ENCODE assay signal across 21 cellular contexts in the genomic region with DNA sequence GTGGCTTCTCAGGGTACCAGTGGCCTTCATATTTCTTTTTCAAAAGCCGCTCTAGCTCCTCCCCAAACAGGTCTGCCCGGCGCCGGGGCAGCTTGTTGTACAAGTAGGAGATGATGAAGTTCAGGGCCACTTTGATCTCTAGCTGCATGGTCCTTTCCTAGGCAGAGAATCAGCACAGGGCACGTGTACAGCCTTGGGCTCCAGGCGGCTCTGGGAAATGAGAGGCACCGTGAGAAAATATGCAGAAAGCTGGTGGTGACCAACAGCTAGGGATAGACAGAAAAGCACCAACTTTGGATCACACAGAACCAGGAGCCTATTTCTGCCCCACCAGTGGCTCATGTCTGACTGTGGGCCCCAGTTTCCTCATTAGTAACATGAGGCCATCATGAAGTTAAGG.
"Had no signal": no experiment of that assay in that cellular context is flagged by ENCODE, and none has a peak within 500 bp of the region (broad histone marks: within the 10 kb centered on the region; RNA-seq: fewer than 3 reads in every experiment).

No MANE protein-coding gene starts in this region.

- H3K9me3 ChIP-seq: ascending aorta, pancreas, suprapubic skin, vagina had no signal

- H3K27me3 Mint-ChIP-seq: activated CD4-positive, alpha-beta T cell treated with anti-CD3 and anti-CD28 coated beads for 36 hours; activated naive CD4-positive, alpha-beta T cell treated with anti-CD3 and anti-CD28 coated beads, Interleukin-2, amount 10 ng/mL, durations not matched to agents 7 days and 5 days; activated naive CD8-positive, alpha-beta T cell treated with anti-CD3 and anti-CD28 coated beads, Interleukin-2, amount 50 U/mL, for 24 hours; dendritic cell treated with granulocyte-macrophage colony-stimulating factor and Interleukin-4, amounts not matched to agents 40 ng/mL and 50 ng/mL, for 4 days; naive thymus-derived CD8-positive, alpha-beta T cell; stimulated activated naive CD8-positive, alpha-beta T cell treated with anti-CD3 and anti-CD28 coated beads, Interleukin-15, Interleukin-2, amounts not matched to agents 100 ng/mL and 50 ng/mL, for 24 hours had no signal

- H3K4me3 Mint-ChIP-seq: activated CD4-positive, alpha-beta T cell treated with anti-CD3 and anti-CD28 coated beads for 36 hours; activated CD8-positive, alpha-beta T cell treated with anti-CD3 and anti-CD28 coated beads, Interleukin-2, amount 10 ng/mL, durations not matched to agents 7 days and 5 days; activated naive CD4-positive, alpha-beta T cell treated with anti-CD3 and anti-CD28 coated beads, Interleukin-2, amount 10 ng/mL, durations not matched to agents 7 days and 5 days; activated naive CD8-positive, alpha-beta T cell treated with anti-CD3 and anti-CD28 coated beads, Interleukin-2, amount 50 U/mL, for 24 hours; activated T-cell treated with anti-CD3 and anti-CD28 coated beads, Interleukin-2, amount 50 U/mL, for 4 hours; dendritic cell treated with granulocyte-macrophage colony-stimulating factor and Interleukin-4, amounts not matched to agents 40 ng/mL and 50 ng/mL, for 4 days; naive thymus-derived CD8-positive, alpha-beta T cell; stimulated activated naive CD8-positive, alpha-beta T cell treated with anti-CD3 and anti-CD28 coated beads, Interleukin-15, Interleukin-2, amounts not matched to agents 100 ng/mL and 50 ng/mL, for 24 hours; T-helper 2 cell treated with Interferon-gamma antibody and Interleukin-4, amounts not matched to agents 5 μg/mL and 100 μg/mL, for 36 hours; WTC11 had no signal

- ATAC-seq: activated CD4-positive, alpha-beta T cell treated with anti-CD3 and anti-CD28 coated beads for 36 hours; activated CD8-positive, alpha-beta T cell treated with anti-CD3 and anti-CD28 coated beads, Interleukin-2, amount 10 ng/mL, durations not matched to agents 7 days and 5 days; activated naive CD8-positive, alpha-beta T cell treated with anti-CD3 and anti-CD28 coated beads, Interleukin-2, amount 50 U/mL, for 24 hours; activated T-cell treated with anti-CD3 and anti-CD28 coated beads, Interleukin-2, amount 50 U/mL, for 4 hours; naive thymus-derived CD8-positive, alpha-beta T cell; pancreas; WTC11 had no signal

- DNase-seq: activated CD4-positive, alpha-beta T cell treated with anti-CD3 and anti-CD28 coated beads for 36 hours; activated CD8-positive, alpha-beta T cell treated with anti-CD3 and anti-CD28 coated beads, Interleukin-2, amount 10 ng/mL, durations not matched to agents 7 days and 5 days; activated effector memory CD4-positive, alpha-beta T cell treated with Interleukin-2 at 50 U/mL for 16 hours; activated naive CD4-positive, alpha-beta T cell treated with anti-CD3 and anti-CD28 coated beads, Interleukin-2, amount 10 ng/mL, durations not matched to agents 7 days and 5 days; activated naive CD8-positive, alpha-beta T cell treated with anti-CD3 and anti-CD28 coated beads, Interleukin-2, amount 50 U/mL, for 24 hours; activated T-cell treated with anti-CD3 and anti-CD28 coated beads, Interleukin-2, amount 50 U/mL, for 4 hours; effector memory CD4-positive, alpha-beta T cell; naive thymus-derived CD8-positive, alpha-beta T cell; pancreas; stimulated activated CD4-positive, alpha-beta T cell treated with anti-CD3 and anti-CD28 coated beads, Interleukin-12 subunit alpha, Interleukin-12 subunit beta, amount 100 ng/mL, for 4 hours; stimulated activated CD4-positive, alpha-beta T cell treated with anti-CD3 and anti-CD28 coated beads, Interleukin-1b, Interleukin-23, amount 100 ng/mL, for 48 hours; stimulated activated CD8-positive, alpha-beta memory T cell treated with anti-CD3 and anti-CD28 coated beads, Interleukin-4, amount 100 ng/mL, for 48 hours; trophoblast cell had no signal

- H3K27ac ChIP-seq: hepatocyte, pancreas, suprapubic skin, vagina had no signal

- H3K27ac Mint-ChIP-seq: activated CD4-positive, alpha-beta T cell treated with anti-CD3 and anti-CD28 coated beads for 36 hours; activated naive CD4-positive, alpha-beta T cell treated with anti-CD3 and anti-CD28 coated beads, Interleukin-2, amount 10 ng/mL, durations not matched to agents 7 days and 5 days; activated naive CD8-positive, alpha-beta T cell treated with anti-CD3 and anti-CD28 coated beads, Interleukin-2, amount 50 U/mL, for 24 hours; dendritic cell treated with granulocyte-macrophage colony-stimulating factor and Interleukin-4, amounts not matched to agents 40 ng/mL and 50 ng/mL, for 4 days; T-helper 2 cell treated with Interferon-gamma antibody and Interleukin-4, amounts not matched to agents 5 μg/mL and 100 μg/mL, for 36 hours had no signal

- H3K4me3 ChIP-seq: ascending aorta, hepatocyte, pancreas, suprapubic skin, vagina had no signal

- H3K9me3 Mint-ChIP-seq: activated naive CD4-positive, alpha-beta T cell treated with anti-CD3 and anti-CD28 coated beads, Interleukin-2, amount 10 ng/mL, durations not matched to agents 7 days and 5 days; activated naive CD8-positive, alpha-beta T cell treated with anti-CD3 and anti-CD28 coated beads, Interleukin-2, amount 50 U/mL, for 24 hours; activated T-cell treated with anti-CD3 and anti-CD28 coated beads, Interleukin-2, amount 50 U/mL, for 4 hours; dendritic cell treated with granulocyte-macrophage colony-stimulating factor and Interleukin-4, amounts not matched to agents 40 ng/mL and 50 ng/mL, for 4 days; naive thymus-derived CD8-positive, alpha-beta T cell; stimulated activated naive CD8-positive, alpha-beta T cell treated with anti-CD3 and anti-CD28 coated beads, Interleukin-15, Interleukin-2, amounts not matched to agents 100 ng/mL and 50 ng/mL, for 24 hours; T-helper 2 cell treated with Interferon-gamma antibody and Interleukin-4, amounts not matched to agents 5 μg/mL and 100 μg/mL, for 36 hours; WTC11 had no signal

- H3K27me3 ChIP-seq: ascending aorta, hepatocyte, pancreas, suprapubic skin, vagina had no signal
